23 cellular contexts compared by ENCODE assay signal in genomic region chrX:3268804-3269203, GRCh38.
A peak's percentile ranks its signal among the peaks of the same experiment; 100 is the strongest.
DNase-seq lines count a peak whose midpoint lies in the region; ATAC-seq, FAIRE-seq and TF ChIP-seq lines count a peak whose summit lies in the region.
"Had no signal": no experiment of that assay in that cellular context is flagged by ENCODE, and none has a peak within 500 bp of the region (broad histone marks: within the 10 kb centered on the region; RNA-seq: fewer than 3 reads in every experiment).

No MANE protein-coding gene starts in this region.

- no peaks in the 10 kb centered on the region for H3K36me3 ChIP-seq in adipocyte (ENCODE audit: control insufficient read depth, insufficient read depth, low read length, severe bottlenecking)
- no peaks in the 10 kb centered on the region for H3K36me3 ChIP-seq in endodermal cell (ENCODE audit: control insufficient read depth, insufficient read depth, low read length)
- no peaks in the 10 kb centered on the region for H3K36me3 ChIP-seq in right lobe of liver

- no peak overlapping the region for H3K4me3 Mint-ChIP-seq in endodermal cell
- H3K4me3 Mint-ChIP-seq: activated CD4-positive, alpha-beta T cell treated with anti-CD3 and anti-CD28 coated beads, Interleukin-2, amount 10 ng/mL, durations not matched to agents 7 days and 5 days; central memory CD8-positive, alpha-beta T cell; memory B cell; naive thymus-derived CD4-positive, alpha-beta T cell had no signal

- no peak for FAIRE-seq in A549 (lab: Jason Lieb, UNC)

- H3K4me3 ChIP-seq in A549 = no peak overlapping the region
- H3K4me3 ChIP-seq in HFF-Myc (replicated peaks; ENCODE audit: low read depth, low read length) = no peak overlapping the region
- H3K4me3 ChIP-seq in adipocyte (ENCODE audit: low read length) = no peak overlapping the region
- H3K4me3 ChIP-seq in endodermal cell (ENCODE audit: low read length) = no peak overlapping the region
- H3K4me3 ChIP-seq in right lobe of liver = no peak overlapping the region

- H3K27ac ChIP-seq in A549 (no peak overlapping the region), endodermal cell (ENCODE audit: low read depth, low read length) (no peak overlapping the region), right lobe of liver (no peak overlapping the region)

- TF ChIP-seq RAD21 in A549 (conservative IDR thresholded peaks at IDR 0.05 in 1 of 2, IDR thresholded peaks at IDR 0.05 in 1 of 2) = no peak

- no peak overlapping the region for H3K9ac ChIP-seq in adipocyte (ENCODE audit: low read length)
- H3K9ac ChIP-seq in endodermal cell (ENCODE audit: extremely low read depth, low read length, poor library complexity, severe bottlenecking) = no peak overlapping the region

- no peak for TF ChIP-seq CTCF in A549 (IDR thresholded peaks at IDR 0.05)
- no peak for TF ChIP-seq CTCF in HFF-Myc (IDR thresholded peaks at IDR 0.05; ENCODE audit: low read depth, low read length, missing control alignments)
- no peak for TF ChIP-seq CTCF in endodermal cell (conservative IDR thresholded peaks at IDR 0.05)
- TF ChIP-seq CTCF in right lobe of liver (IDR thresholded peaks at IDR 0.05) = no peak

- H3K4me1 ChIP-seq in A549 (peaks cover 2% of the 10 kb centered on the region), adipocyte (ENCODE audit: control insufficient read depth, insufficient read depth, low read length) (peaks cover 18% of the 10 kb centered on the region), endodermal cell (ENCODE audit: control insufficient read depth, insufficient read depth, low read length) (no peaks in the 10 kb centered on the region), right lobe of liver (no peaks in the 10 kb centered on the region)

- H3K36me3 Mint-ChIP-seq in endodermal cell (ENCODE audit: low read depth) = no peaks in the 10 kb centered on the region

- H3K9me3 Mint-ChIP-seq in endodermal cell = peaks cover 2% of the 10 kb centered on the region

- no peak for TF ChIP-seq EP300 in A549 (IDR thresholded peaks at IDR 0.05)

- CTCF ChIA-PET in A549 (lab: Yijun Ruan, JAX) = no interaction called here

- no peak overlapping the region for H3K4me2 ChIP-seq in A549

- no peaks in the 10 kb centered on the region for H3K9me3 ChIP-seq in A549
- no peaks in the 10 kb centered on the region for H3K9me3 ChIP-seq in adipocyte (ENCODE audit: control insufficient read depth, low read length)
- no peaks in the 10 kb centered on the region for H3K9me3 ChIP-seq in endodermal cell (ENCODE audit: control insufficient read depth, low read length)
- no peaks in the 10 kb centered on the region for H3K9me3 ChIP-seq in right lobe of liver

- POLR2A ChIA-PET in A549 (lab: Yijun Ruan, JAX) = no interaction called here

- H3K27me3 ChIP-seq in adipocyte (replicated peaks; ENCODE audit: control insufficient read depth, insufficient read depth, low read length) = no peaks in the 10 kb centered on the region
- H3K27me3 ChIP-seq in endodermal cell (ENCODE audit: control insufficient read depth, insufficient read depth, low read length, poor library complexity, severe bottlenecking) = no peaks in the 10 kb centered on the region
- H3K27me3 ChIP-seq in right lobe of liver = no peaks in the 10 kb centered on the region

- DNase-seq in A549 (ENCODE audit: low read depth in 1 of 2, low spot score in 1 of 2) (no peak), HFF-Myc (ENCODE audit: extremely low read depth, low read depth) (peak; percentile 62), adipocyte (ENCODE audit: low read depth) (peak; percentile 58), fibroblast of peridontal ligament (ENCODE audit: extremely low read depth) (peak; percentile 66), endodermal cell (no peak), right lobe of liver (no peak)
- DNase-seq: activated CD4-positive, alpha-beta T cell treated with anti-CD3 and anti-CD28 coated beads, Interleukin-2, amount 10 ng/mL, durations not matched to agents 7 days and 5 days; activated CD8-positive, alpha-beta memory T cell treated with anti-CD3 and anti-CD28 coated beads, Interleukin-2, amount 50 U/mL, for 48 hours; activated gamma-delta T cell; DMS153; effector CD8-positive, alpha-beta T cell; kidney glomerular epithelial cell; naive thymus-derived CD4-positive, alpha-beta T cell; NCI-H1092; NCI-H2081 treated with DMSO at 0.1 percent for 48 hours; NCI-H524; SHP77; stimulated activated CD4-positive, alpha-beta T cell treated with anti-CD3 and anti-CD28 coated beads, Interleukin-4, amount 100 ng/mL, for 24 hours had no signal

- intact Hi-C loops in right lobe of liver (cut with DNase I) = no loop called here

- no peaks in the 10 kb centered on the region for H3K27me3 Mint-ChIP-seq in endodermal cell (ENCODE audit: insufficient read depth)
- H3K27me3 Mint-ChIP-seq: activated CD4-positive, alpha-beta T cell treated with anti-CD3 and anti-CD28 coated beads, Interleukin-2, amount 10 ng/mL, durations not matched to agents 7 days and 5 days; central memory CD8-positive, alpha-beta T cell; progenitor cell of endocrine pancreas had no signal

- WGBS in A549 (ENCODE audit: missing lambda C conversion rate) = 2% methylated on average over 2 of the region's 2 CpGs
- 45% methylated on average over 2 of the region's 2 CpGs; no CpG with 5 or more reads in 1 of the 2 experiments for WGBS in endodermal cell (ENCODE audit: insufficient coverage in 1 of 2, insufficient read length in 1 of 2), 2 experiments
- 34% methylated on average over 2 of the region's 2 CpGs for WGBS in right lobe of liver (ENCODE audit: insufficient coverage, low coverage, low lambda C conversion rate, missing lambda C conversion rate)

- no peaks in the 10 kb centered on the region for H3K4me1 Mint-ChIP-seq in endodermal cell
- H3K4me1 Mint-ChIP-seq: activated CD4-positive, alpha-beta T cell treated with anti-CD3 and anti-CD28 coated beads, Interleukin-2, amount 10 ng/mL, durations not matched to agents 7 days and 5 days; central memory CD8-positive, alpha-beta T cell; memory B cell; naive thymus-derived CD4-positive, alpha-beta T cell had no signal

- no peak for TF ChIP-seq POLR2A in A549 (IDR thresholded peaks at IDR 0.05; ENCODE audit: low read length)
- no peak for TF ChIP-seq POLR2A in right lobe of liver (IDR thresholded peaks at IDR 0.05)

- no peak overlapping the region for H3K27ac Mint-ChIP-seq in endodermal cell
- H3K27ac Mint-ChIP-seq: activated CD4-positive, alpha-beta T cell treated with anti-CD3 and anti-CD28 coated beads, Interleukin-2, amount 10 ng/mL, durations not matched to agents 7 days and 5 days; memory B cell; naive thymus-derived CD4-positive, alpha-beta T cell; progenitor cell of endocrine pancreas had no signal

- ATAC-seq in A549 (no peak), GM18519 (IDR thresholded peaks at IDR 0.05; ENCODE audit: low FRiP score, unreplicated experiment) (no peak), HG03097 (IDR thresholded peaks at IDR 0.05; ENCODE audit: low FRiP score, unreplicated experiment) (no peak), right lobe of liver (no peak)
- ATAC-seq: naive thymus-derived CD4-positive, alpha-beta T cell had no signal

TF ChIP-seq in A549, 52 proteins besides CTCF, POLR2A, EP300 and RAD21:
- TF ChIP-seq NPAS2 (CRISPR knock-in tag; IDR thresholded peaks at IDR 0.05; ENCODE audit: borderline replicate concordance) (no peak), CEBPB (IDR thresholded peaks at IDR 0.05) (no peak), RFX5 (IDR thresholded peaks at IDR 0.05) (no peak), HMGXB4 (CRISPR knock-in tag; IDR thresholded peaks at IDR 0.05; ENCODE audit: borderline replicate concordance) (no peak), ATOH8 (CRISPR knock-in tag; IDR thresholded peaks at IDR 0.05; ENCODE audit: low read depth) (no peak), BCL3 (IDR thresholded peaks at IDR 0.05) (no peak), FOSL2 (IDR thresholded peaks at IDR 0.05) (no peak), FOSL2 (CRISPR knock-in tag; IDR thresholded peaks at IDR 0.05) (peak; percentile 3; the same call in 1 of the 2 replicates)

Comparison
In these comparisons a context has a peak if more than half of its experiments do, and no peak if none do; other contexts are left out.
1. DNase-seq: peak in HFF-Myc (single experiment), adipocyte (single experiment) and fibroblast of peridontal ligament (single experiment); none in A549 (0 of 2), endodermal cell (single experiment) and right lobe of liver (0 of 3).